In the genomic region with DNA sequence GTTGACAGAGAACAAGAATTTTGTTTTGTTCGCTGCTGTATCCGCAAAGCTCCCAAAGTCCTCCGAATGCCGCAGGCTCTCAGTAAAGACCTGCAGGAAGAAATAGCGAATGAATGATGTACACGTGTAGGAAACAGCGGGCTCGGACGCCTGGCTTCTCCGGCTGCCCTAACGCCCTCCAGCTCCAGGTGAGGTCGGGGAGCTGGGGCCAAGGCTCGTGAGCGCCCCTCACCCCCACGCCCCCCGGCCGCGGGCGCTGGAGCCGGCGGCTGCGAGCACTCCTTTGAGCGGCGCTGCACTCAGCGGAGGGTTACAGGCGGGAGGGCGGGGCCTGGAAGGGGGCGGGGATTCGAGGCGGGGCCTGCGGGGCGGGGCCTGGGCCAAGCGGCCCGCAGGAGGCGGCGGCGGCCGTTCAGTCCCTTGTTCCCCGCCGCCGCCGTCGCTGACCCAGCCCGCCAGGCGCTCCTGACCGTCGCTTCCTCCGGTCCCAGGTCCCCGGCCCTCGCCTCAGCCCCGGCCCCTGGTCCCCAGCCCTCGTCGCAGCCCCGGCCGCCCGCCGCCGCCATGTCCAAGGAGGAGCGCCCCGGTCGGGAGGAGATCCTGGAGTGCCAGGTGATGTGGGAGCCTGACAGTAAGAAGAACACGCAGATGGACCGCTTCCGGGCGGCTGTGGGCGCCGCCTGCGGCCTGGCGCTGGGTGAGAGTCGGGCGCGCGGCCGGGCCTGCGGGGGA, we compare ENCODE assay signal across 1 cellular context.
TF ChIP-seq lines count a peak whose summit lies in the region.

A gene with protein sequence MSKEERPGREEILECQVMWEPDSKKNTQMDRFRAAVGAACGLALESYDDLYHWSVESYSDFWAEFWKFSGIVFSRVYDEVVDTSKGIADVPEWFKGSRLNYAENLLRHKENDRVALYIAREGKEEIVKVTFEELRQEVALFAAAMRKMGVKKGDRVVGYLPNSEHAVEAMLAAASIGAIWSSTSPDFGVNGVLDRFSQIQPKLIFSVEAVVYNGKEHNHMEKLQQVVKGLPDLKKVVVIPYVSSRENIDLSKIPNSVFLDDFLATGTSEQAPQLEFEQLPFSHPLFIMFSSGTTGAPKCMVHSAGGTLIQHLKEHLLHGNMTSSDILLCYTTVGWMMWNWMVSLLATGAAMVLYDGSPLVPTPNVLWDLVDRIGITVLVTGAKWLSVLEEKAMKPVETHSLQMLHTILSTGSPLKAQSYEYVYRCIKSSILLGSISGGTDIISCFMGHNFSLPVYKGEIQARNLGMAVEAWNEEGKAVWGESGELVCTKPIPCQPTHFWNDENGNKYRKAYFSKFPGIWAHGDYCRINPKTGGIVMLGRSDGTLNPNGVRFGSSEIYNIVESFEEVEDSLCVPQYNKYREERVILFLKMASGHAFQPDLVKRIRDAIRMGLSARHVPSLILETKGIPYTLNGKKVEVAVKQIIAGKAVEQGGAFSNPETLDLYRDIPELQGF (plus strand): TSS at position 415 of the 732 bp plus-strand sequence. CDS start 150 bp downstream, at position 565.

TF ChIP-seq in HepG2, 621 proteins besides CTCF, POLR2A, EP300 and RAD21 (continued from another document and continues in another):
- TF ChIP-seq, protein P1, sequence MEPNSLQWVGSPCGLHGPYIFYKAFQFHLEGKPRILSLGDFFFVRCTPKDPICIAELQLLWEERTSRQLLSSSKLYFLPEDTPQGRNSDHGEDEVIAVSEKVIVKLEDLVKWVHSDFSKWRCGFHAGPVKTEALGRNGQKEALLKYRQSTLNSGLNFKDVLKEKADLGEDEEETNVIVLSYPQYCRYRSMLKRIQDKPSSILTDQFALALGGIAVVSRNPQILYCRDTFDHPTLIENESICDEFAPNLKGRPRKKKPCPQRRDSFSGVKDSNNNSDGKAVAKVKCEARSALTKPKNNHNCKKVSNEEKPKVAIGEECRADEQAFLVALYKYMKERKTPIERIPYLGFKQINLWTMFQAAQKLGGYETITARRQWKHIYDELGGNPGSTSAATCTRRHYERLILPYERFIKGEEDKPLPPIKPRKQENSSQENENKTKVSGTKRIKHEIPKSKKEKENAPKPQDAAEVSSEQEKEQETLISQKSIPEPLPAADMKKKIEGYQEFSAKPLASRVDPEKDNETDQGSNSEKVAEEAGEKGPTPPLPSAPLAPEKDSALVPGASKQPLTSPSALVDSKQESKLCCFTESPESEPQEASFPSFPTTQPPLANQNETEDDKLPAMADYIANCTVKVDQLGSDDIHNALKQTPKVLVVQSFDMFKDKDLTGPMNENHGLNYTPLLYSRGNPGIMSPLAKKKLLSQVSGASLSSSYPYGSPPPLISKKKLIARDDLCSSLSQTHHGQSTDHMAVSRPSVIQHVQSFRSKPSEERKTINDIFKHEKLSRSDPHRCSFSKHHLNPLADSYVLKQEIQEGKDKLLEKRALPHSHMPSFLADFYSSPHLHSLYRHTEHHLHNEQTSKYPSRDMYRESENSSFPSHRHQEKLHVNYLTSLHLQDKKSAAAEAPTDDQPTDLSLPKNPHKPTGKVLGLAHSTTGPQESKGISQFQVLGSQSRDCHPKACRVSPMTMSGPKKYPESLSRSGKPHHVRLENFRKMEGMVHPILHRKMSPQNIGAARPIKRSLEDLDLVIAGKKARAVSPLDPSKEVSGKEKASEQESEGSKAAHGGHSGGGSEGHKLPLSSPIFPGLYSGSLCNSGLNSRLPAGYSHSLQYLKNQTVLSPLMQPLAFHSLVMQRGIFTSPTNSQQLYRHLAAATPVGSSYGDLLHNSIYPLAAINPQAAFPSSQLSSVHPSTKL (CRISPR knock-in tag; IDR thresholded peaks at IDR 0.05), result peak; percentile 34; the same call in 1 of the 2 replicates
- TF ChIP-seq, protein P2, sequence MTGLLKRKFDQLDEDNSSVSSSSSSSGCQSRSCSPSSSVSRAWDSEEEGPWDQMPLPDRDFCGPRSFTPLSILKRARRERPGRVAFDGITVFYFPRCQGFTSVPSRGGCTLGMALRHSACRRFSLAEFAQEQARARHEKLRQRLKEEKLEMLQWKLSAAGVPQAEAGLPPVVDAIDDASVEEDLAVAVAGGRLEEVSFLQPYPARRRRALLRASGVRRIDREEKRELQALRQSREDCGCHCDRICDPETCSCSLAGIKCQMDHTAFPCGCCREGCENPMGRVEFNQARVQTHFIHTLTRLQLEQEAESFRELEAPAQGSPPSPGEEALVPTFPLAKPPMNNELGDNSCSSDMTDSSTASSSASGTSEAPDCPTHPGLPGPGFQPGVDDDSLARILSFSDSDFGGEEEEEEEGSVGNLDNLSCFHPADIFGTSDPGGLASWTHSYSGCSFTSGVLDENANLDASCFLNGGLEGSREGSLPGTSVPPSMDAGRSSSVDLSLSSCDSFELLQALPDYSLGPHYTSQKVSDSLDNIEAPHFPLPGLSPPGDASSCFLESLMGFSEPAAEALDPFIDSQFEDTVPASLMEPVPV (CRISPR knock-in tag; IDR thresholded peaks at IDR 0.05), result 0 out of 2 replicates have a peak, but pooled peaks have one; percentile 61
- TF ChIP-seq TGIF2 (CRISPR knock-in tag; IDR thresholded peaks at IDR 0.05), result peak; percentile 26; the same call in 1 of the 2 replicates
- peak; percentile 73; the same call in 1 of the 2 replicates for TF ChIP-seq ZNF564 (CRISPR knock-in tag; IDR thresholded peaks at IDR 0.05)
- 0 out of 2 replicates have a peak, but pooled peaks have one; percentile 30 for TF ChIP-seq ZNF619 (CRISPR knock-in tag; IDR thresholded peaks at IDR 0.05)
- TF ChIP-seq CHD2 (IDR thresholded peaks at IDR 0.05; ENCODE audit: low read depth, low read length), result 0 out of 2 replicates have a peak, but pooled peaks have one; percentile 28
- TF ChIP-seq MIXL1 (CRISPR knock-in tag; IDR thresholded peaks at IDR 0.05), result no peak
- TF ChIP-seq ZFX (CRISPR knock-in tag; IDR thresholded peaks at IDR 0.05; ENCODE audit: low read depth), result peak; percentile 82
- TF ChIP-seq MTA1 (CRISPR knock-in tag; IDR thresholded peaks at IDR 0.05; ENCODE audit: borderline replicate concordance), result no peak
- TF ChIP-seq HOXA5 (CRISPR knock-in tag; IDR thresholded peaks at IDR 0.05), result no peak
- 0 out of 2 replicates have a peak, but pooled peaks have one; percentile 26 for TF ChIP-seq ZC3H13 (CRISPR knock-in tag; IDR thresholded peaks at IDR 0.05)
- peak; percentile 56 for TF ChIP-seq ZNF563 (CRISPR knock-in tag; IDR thresholded peaks at IDR 0.05)
- TF ChIP-seq ZMYM3 (CRISPR knock-in tag; IDR thresholded peaks at IDR 0.05), result 0 out of 2 replicates have a peak, but pooled peaks have one; percentile 35
- peak; percentile 80 for TF ChIP-seq GABPB1 (CRISPR knock-in tag; IDR thresholded peaks at IDR 0.05)
- peak; percentile 58; the same call in 1 of the 2 replicates for TF ChIP-seq KMT2A (CRISPR knock-in tag; IDR thresholded peaks at IDR 0.05)
- TF ChIP-seq, protein P3, sequence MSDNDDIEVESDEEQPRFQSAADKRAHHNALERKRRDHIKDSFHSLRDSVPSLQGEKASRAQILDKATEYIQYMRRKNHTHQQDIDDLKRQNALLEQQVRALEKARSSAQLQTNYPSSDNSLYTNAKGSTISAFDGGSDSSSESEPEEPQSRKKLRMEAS (IDR thresholded peaks at IDR 0.05), result peak; percentile 33; the same call in 1 of the 2 replicates
- 0 out of 2 replicates have a peak, but pooled peaks have one; percentile 77 for TF ChIP-seq ZNF747 (CRISPR knock-in tag; IDR thresholded peaks at IDR 0.05; ENCODE audit: borderline replicate concordance)
- TF ChIP-seq KAT7 (CRISPR knock-in tag; IDR thresholded peaks at IDR 0.05; ENCODE audit: borderline replicate concordance), result peak; percentile 89; the same call in 1 of the 2 replicates
- no peak for TF ChIP-seq ZNF629 (CRISPR knock-in tag; conservative IDR thresholded peaks at IDR 0.05)
- TF ChIP-seq KDM2A (CRISPR knock-in tag; IDR thresholded peaks at IDR 0.05; ENCODE audit: borderline replicate concordance, low read depth), result peak; percentile 22; the same call in 1 of the 2 replicates
- TF ChIP-seq, protein P4, sequence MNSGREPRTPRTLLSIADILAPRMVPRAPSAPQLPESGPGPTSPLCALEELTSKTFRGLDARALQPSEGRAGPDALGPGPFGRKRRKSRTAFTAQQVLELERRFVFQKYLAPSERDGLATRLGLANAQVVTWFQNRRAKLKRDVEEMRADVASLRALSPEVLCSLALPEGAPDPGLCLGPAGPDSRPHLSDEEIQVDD (CRISPR knock-in tag; IDR thresholded peaks at IDR 0.05; ENCODE audit: borderline replicate concordance), result no peak
- no peak for TF ChIP-seq TRIM24 (CRISPR knock-in tag; IDR thresholded peaks at IDR 0.05)
- peak; percentile 60; the same call in 1 of the 2 replicates for TF ChIP-seq NFKB2 (CRISPR knock-in tag; IDR thresholded peaks at IDR 0.05; ENCODE audit: borderline replicate concordance)
- TF ChIP-seq, protein P5, sequence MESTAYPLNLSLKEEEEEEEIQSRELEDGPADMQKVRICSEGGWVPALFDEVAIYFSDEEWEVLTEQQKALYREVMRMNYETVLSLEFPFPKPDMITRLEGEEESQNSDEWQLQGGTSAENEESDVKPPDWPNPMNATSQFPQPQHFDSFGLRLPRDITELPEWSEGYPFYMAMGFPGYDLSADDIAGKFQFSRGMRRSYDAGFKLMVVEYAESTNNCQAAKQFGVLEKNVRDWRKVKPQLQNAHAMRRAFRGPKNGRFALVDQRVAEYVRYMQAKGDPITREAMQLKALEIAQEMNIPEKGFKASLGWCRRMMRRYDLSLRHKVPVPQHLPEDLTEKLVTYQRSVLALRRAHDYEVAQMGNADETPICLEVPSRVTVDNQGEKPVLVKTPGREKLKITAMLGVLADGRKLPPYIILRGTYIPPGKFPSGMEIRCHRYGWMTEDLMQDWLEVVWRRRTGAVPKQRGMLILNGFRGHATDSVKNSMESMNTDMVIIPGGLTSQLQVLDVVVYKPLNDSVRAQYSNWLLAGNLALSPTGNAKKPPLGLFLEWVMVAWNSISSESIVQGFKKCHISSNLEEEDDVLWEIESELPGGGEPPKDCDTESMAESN (CRISPR knock-in tag; conservative IDR thresholded peaks at IDR 0.05), result peak; percentile 78; the same call in 1 of the 2 replicates
- peak; percentile 53; the same call in 1 of the 2 replicates for TF ChIP-seq ZNF709 (CRISPR knock-in tag; IDR thresholded peaks at IDR 0.05)
- TF ChIP-seq SKI (IDR thresholded peaks at IDR 0.05; ENCODE audit: partially characterized antibody), result peak; percentile 11
- peak; percentile 8; the same call in 1 of the 2 replicates for TF ChIP-seq FOXC1 (CRISPR knock-in tag; IDR thresholded peaks at IDR 0.05; ENCODE audit: borderline replicate concordance)
- 0 out of 2 replicates have a peak, but pooled peaks have one; percentile 30 for TF ChIP-seq ZNF777 (CRISPR knock-in tag; IDR thresholded peaks at IDR 0.05)
- TF ChIP-seq, protein P6, sequence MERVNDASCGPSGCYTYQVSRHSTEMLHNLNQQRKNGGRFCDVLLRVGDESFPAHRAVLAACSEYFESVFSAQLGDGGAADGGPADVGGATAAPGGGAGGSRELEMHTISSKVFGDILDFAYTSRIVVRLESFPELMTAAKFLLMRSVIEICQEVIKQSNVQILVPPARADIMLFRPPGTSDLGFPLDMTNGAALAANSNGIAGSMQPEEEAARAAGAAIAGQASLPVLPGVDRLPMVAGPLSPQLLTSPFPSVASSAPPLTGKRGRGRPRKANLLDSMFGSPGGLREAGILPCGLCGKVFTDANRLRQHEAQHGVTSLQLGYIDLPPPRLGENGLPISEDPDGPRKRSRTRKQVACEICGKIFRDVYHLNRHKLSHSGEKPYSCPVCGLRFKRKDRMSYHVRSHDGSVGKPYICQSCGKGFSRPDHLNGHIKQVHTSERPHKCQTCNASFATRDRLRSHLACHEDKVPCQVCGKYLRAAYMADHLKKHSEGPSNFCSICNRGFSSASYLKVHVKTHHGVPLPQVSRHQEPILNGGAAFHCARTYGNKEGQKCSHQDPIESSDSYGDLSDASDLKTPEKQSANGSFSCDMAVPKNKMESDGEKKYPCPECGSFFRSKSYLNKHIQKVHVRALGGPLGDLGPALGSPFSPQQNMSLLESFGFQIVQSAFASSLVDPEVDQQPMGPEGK (CRISPR knock-in tag; IDR thresholded peaks at IDR 0.05), result peak; percentile 49; the same call in 1 of the 2 replicates
- peak; percentile 28; the same call in 1 of the 2 replicates for TF ChIP-seq ZNF768 (CRISPR knock-in tag; IDR thresholded peaks at IDR 0.05)
- peak; percentile 52; the same call in 1 of the 2 replicates for TF ChIP-seq ETV5 (CRISPR knock-in tag; IDR thresholded peaks at IDR 0.05; ENCODE audit: borderline replicate concordance)
- TF ChIP-seq ELF4 (CRISPR knock-in tag; IDR thresholded peaks at IDR 0.05; ENCODE audit: borderline replicate concordance), result 0 out of 2 replicates have a peak, but pooled peaks have one; percentile 40
- TF ChIP-seq ZSCAN31 (CRISPR knock-in tag; IDR thresholded peaks at IDR 0.05; ENCODE audit: low read depth), result peak; percentile 73; the same call in 1 of the 2 replicates
- TF ChIP-seq ZFP41 (CRISPR knock-in tag; IDR thresholded peaks at IDR 0.05; ENCODE audit: borderline replicate concordance), result no peak
- 0 out of 2 replicates have a peak, but pooled peaks have one; percentile 7 for TF ChIP-seq IRF2 (CRISPR knock-in tag; IDR thresholded peaks at IDR 0.05)
- TF ChIP-seq RBFOX2 (IDR thresholded peaks at IDR 0.05; ENCODE audit: low read depth, low read length), result peak; percentile 83
- peak; percentile 36; the same call in 1 of the 2 replicates for TF ChIP-seq GATAD2A (CRISPR knock-in tag; IDR thresholded peaks at IDR 0.05)
- TF ChIP-seq ZZZ3 (CRISPR knock-in tag; IDR thresholded peaks at IDR 0.05; ENCODE audit: borderline replicate concordance), result no peak
- TF ChIP-seq KDM5A (IDR thresholded peaks at IDR 0.05; ENCODE audit: borderline replicate concordance, low read length), result peak; percentile 46; the same call in 1 of the 2 replicates
- TF ChIP-seq, protein P7, sequence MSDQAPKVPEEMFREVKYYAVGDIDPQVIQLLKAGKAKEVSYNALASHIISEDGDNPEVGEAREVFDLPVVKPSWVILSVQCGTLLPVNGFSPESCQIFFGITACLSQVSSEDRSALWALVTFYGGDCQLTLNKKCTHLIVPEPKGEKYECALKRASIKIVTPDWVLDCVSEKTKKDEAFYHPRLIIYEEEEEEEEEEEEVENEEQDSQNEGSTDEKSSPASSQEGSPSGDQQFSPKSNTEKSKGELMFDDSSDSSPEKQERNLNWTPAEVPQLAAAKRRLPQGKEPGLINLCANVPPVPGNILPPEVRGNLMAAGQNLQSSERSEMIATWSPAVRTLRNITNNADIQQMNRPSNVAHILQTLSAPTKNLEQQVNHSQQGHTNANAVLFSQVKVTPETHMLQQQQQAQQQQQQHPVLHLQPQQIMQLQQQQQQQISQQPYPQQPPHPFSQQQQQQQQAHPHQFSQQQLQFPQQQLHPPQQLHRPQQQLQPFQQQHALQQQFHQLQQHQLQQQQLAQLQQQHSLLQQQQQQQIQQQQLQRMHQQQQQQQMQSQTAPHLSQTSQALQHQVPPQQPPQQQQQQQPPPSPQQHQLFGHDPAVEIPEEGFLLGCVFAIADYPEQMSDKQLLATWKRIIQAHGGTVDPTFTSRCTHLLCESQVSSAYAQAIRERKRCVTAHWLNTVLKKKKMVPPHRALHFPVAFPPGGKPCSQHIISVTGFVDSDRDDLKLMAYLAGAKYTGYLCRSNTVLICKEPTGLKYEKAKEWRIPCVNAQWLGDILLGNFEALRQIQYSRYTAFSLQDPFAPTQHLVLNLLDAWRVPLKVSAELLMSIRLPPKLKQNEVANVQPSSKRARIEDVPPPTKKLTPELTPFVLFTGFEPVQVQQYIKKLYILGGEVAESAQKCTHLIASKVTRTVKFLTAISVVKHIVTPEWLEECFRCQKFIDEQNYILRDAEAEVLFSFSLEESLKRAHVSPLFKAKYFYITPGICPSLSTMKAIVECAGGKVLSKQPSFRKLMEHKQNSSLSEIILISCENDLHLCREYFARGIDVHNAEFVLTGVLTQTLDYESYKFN (CRISPR knock-in tag; conservative IDR thresholded peaks at IDR 0.05), result 0 out of 2 replicates have a peak, but pooled peaks have one; percentile 4
- TF ChIP-seq ZNF24 (IDR thresholded peaks at IDR 0.05), result peak; percentile 86
- TF ChIP-seq SIN3A (IDR thresholded peaks at IDR 0.05; ENCODE audit: borderline replicate concordance, low read depth, low read length), result 0 out of 2 replicates have a peak, but pooled peaks have one; percentile 3
- peak; percentile 28; the same call in 1 of the 2 replicates for TF ChIP-seq HDAC2 (CRISPR knock-in tag; IDR thresholded peaks at IDR 0.05)
- TF ChIP-seq POLR2G (IDR thresholded peaks at IDR 0.05; ENCODE audit: low read depth, low read length), result peak; percentile 61
